In genomic region chr1:17318262-17318661, GRCh38 we compare ENCODE assay signal across 37 cellular contexts. TPM values are rescaled to one million over a fixed set of nuclear protein-coding genes. Genes with fewer than 3 reads are reported as not detected.
"Had no signal": no experiment of that assay in that cellular context is flagged by ENCODE, and none has a peak within 500 bp of the region (broad histone marks: within the 10 kb centered on the region; RNA-seq: fewer than 3 reads in every experiment).

No MANE protein-coding gene starts in this region.

- ATAC-seq: activated CD8-positive, alpha-beta T cell treated with anti-CD3 and anti-CD28 coated beads for 36 hours; activated T-cell treated with anti-CD3 and anti-CD28 coated beads, Interleukin-2, amount 50 U/mL, for 4 hours; activated T-helper 17 cell treated with anti-CD3 and anti-CD28 coated beads, Interleukin-2, amount 50 U/mL, for 72 hours; effector memory CD8-positive, alpha-beta T cell; gastroesophageal sphincter; WTC11 had no signal

- H3K36me3 ChIP-seq: brain microvascular endothelial cell, esophagus squamous epithelium, gastroesophageal sphincter had no signal

- H3K4me3 ChIP-seq: esophagus squamous epithelium, gastroesophageal sphincter had no signal

- H3K4me1 ChIP-seq: esophagus squamous epithelium, gastroesophageal sphincter had no signal

- FAIRE-seq: astrocyte, bronchial epithelial cell, colon, endometrium, endothelial cell of umbilical vein had no signal

- DNase-seq: activated CD4-positive, alpha-beta T cell treated with anti-CD3 and anti-CD28 coated beads for 1 hour; activated CD4-positive, alpha-beta T cell treated with anti-CD3 and anti-CD28 coated beads for 4 hours; activated CD4-positive, alpha-beta T cell treated with anti-CD3 and anti-CD28 coated beads, Interleukin-2, amount 10 ng/mL, durations not matched to agents 7 days and 5 days; activated CD4-positive, alpha-beta T cell treated with anti-CD3 and anti-CD28 coated beads, Interleukin-2, amount 50 U/mL, for 48 hours; activated CD8-positive, alpha-beta memory T cell treated with anti-CD3 and anti-CD28 coated beads for 24 hours; activated CD8-positive, alpha-beta T cell treated with anti-CD3 and anti-CD28 coated beads for 36 hours; activated effector memory CD4-positive, alpha-beta T cell treated with Interleukin-2 at 50 U/mL for 16 hours; activated gamma-delta T cell treated with Interleukin-2 at 50 U/mL for 16 hours; activated naive CD4-positive, alpha-beta T cell treated with anti-CD3 and anti-CD28 coated beads, Interleukin-2, amount 50 U/mL, for 16 hours; activated naive CD4-positive, alpha-beta T cell treated with Interleukin-2 at 50 U/mL for 16 hours; activated T-cell treated with anti-CD3 and anti-CD28 coated beads, Interleukin-2, amount 50 U/mL, for 4 hours; amniotic stem cell; anterior cingulate cortex; brain microvascular endothelial cell; cortex of kidney; dermis blood vessel endothelial cell; effector CD4-positive, alpha-beta T cell; effector memory CD8-positive, alpha-beta T cell; esophagus squamous epithelium; foreskin melanocyte; T-helper 2 cell had no signal

RNA-seq across cellular contexts. Expression of gene PADI4, which starts 10.3 kb away (rescaled TPM):
- total RNA-seq: astrocyte, bronchial epithelial cell, chondrocyte, dermis blood vessel endothelial cell, endothelial cell of umbilical vein, esophagus squamous epithelium, fibroblast of lung, fibroblast of villous mesenchyme, glomerular endothelial cell had no signal
- polyA plus RNA-seq: endothelial cell of umbilical vein, fibroblast of lung had no signal

RNA-seq across cellular contexts. Expression of gene PADI6, which starts 53.7 kb away (rescaled TPM):
- total RNA-seq: activated CD8-positive, alpha-beta T cell treated with anti-CD3 and anti-CD28 coated beads for 36 hours; activated T-cell treated with anti-CD3 and anti-CD28 coated beads, Interleukin-2, amount 50 U/mL, for 4 hours; activated T-helper 17 cell treated with anti-CD3 and anti-CD28 coated beads, Interleukin-2, amount 50 U/mL, for 72 hours; astrocyte; bronchial epithelial cell; cardiac septum; chondrocyte; dermis blood vessel endothelial cell; endothelial cell of umbilical vein; esophagus squamous epithelium; fibroblast of lung; fibroblast of villous mesenchyme; gastroesophageal sphincter; glomerular endothelial cell; T-helper 1 cell treated with Interleukin-12 subunit alpha and Interleukin-12 subunit beta and Interleukin-4 antibody, amounts not matched to agents 30 ng/mL and 1 ng/mL, for 36 hours; WTC11 had no signal
- polyA plus RNA-seq: adipose tissue, endothelial cell of umbilical vein, esophagus, fibroblast of lung had no signal
